In the genomic region with DNA sequence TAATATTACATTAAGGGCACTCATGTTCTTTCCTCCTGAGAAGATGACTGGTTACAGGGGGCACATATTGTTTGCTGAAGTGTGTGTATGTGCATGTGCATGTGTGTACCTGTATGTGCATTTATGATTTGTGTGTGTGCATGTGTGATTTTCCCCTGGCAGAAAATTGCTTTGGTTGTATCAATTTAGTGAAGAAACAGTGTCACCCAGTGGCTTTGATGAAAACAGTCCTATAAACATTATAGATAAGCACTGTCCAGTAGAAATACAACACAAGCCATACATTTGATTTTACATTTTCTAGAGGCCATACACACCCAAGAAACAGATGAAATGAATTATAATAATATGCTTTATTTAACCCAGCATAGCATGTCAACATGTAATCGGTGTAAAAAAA, we compare ENCODE assay signal across 8 cellular contexts. TPM values are rescaled to one million over a fixed set of nuclear protein-coding genes. Genes with fewer than 3 reads are reported as not detected.
DNase-seq lines count a peak whose midpoint lies in the region; ATAC-seq and TF ChIP-seq lines count a peak whose summit lies in the region.

No MANE protein-coding gene starts in this region.

- H4K20me1 ChIP-seq in DND-41 (ENCODE audit: insufficient read depth, low read length) (no peaks in the 10 kb centered on the region), MM.1S (ENCODE audit: insufficient read depth, low read length) (no peaks in the 10 kb centered on the region)

- no peaks in the 10 kb centered on the region for H3K36me3 ChIP-seq in DND-41 (ENCODE audit: insufficient read depth, low read length)
- no peaks in the 10 kb centered on the region for H3K36me3 ChIP-seq in MM.1S (replicated peaks; ENCODE audit: insufficient read depth, low read length)

- peaks cover 6% of the 10 kb centered on the region for H3K4me1 Mint-ChIP-seq in nephron
- H3K4me1 Mint-ChIP-seq in stimulated activated naive B cell treated with anti-CD40 and anti-IgM and Interleukin-4, amounts not matched to agents 10 μg/mL and 1 μg/mL and 100 μg/mL, for 72 hours = no peaks in the 10 kb centered on the region
- H3K4me1 Mint-ChIP-seq in activated T-helper 17 cell treated with anti-CD3 and anti-CD28 coated beads, Interleukin-2, amount 50 U/mL, for 72 hours = no peaks in the 10 kb centered on the region

- H3F3A ChIP-seq in MM.1S (ENCODE audit: insufficient read depth, low read length) = no peaks in the 10 kb centered on the region

- ATAC-seq in DND-41 (ENCODE audit: insufficient read depth, low read depth) = no peak
- no peak for ATAC-seq in stimulated activated naive B cell treated with anti-CD40 and anti-IgM and Interleukin-4, amounts not matched to agents 10 μg/mL and 1 μg/mL and 100 μg/mL, for 72 hours (replicated peaks)
- ATAC-seq in activated T-helper 17 cell treated with anti-CD3 and anti-CD28 coated beads, Interleukin-2, amount 50 U/mL, for 72 hours (replicated peaks) = no peak

- no peaks in the 10 kb centered on the region for H3K36me3 Mint-ChIP-seq in nephron (ENCODE audit: low read depth)
- H3K36me3 Mint-ChIP-seq in stimulated activated naive B cell treated with anti-CD40 and anti-IgM and Interleukin-4, amounts not matched to agents 10 μg/mL and 1 μg/mL and 100 μg/mL, for 72 hours = no peaks in the 10 kb centered on the region
- no peaks in the 10 kb centered on the region for H3K36me3 Mint-ChIP-seq in activated T-helper 17 cell treated with anti-CD3 and anti-CD28 coated beads, Interleukin-2, amount 50 U/mL, for 72 hours (ENCODE audit: low read depth)

- no peaks in the 10 kb centered on the region for H3K9me3 Mint-ChIP-seq in nephron
- no peaks in the 10 kb centered on the region for H3K9me3 Mint-ChIP-seq in stimulated activated naive B cell treated with anti-CD40 and anti-IgM and Interleukin-4, amounts not matched to agents 10 μg/mL and 1 μg/mL and 100 μg/mL, for 72 hours
- no peaks in the 10 kb centered on the region for H3K9me3 Mint-ChIP-seq in activated T-helper 17 cell treated with anti-CD3 and anti-CD28 coated beads, Interleukin-2, amount 50 U/mL, for 72 hours

- H3K4me2 ChIP-seq in DND-41 (ENCODE audit: insufficient read depth, low read length) (no peak overlapping the region), MM.1S (ENCODE audit: low read depth, low read length) (no peak overlapping the region)

- no peaks in the 10 kb centered on the region for H3K79me2 ChIP-seq in DND-41 (ENCODE audit: insufficient read depth, low read length)
- H3K79me2 ChIP-seq in MM.1S (ENCODE audit: low read length) = no peaks in the 10 kb centered on the region

- H2AFZ ChIP-seq in DND-41 (ENCODE audit: low read depth, low read length) (no peak overlapping the region), MM.1S (ENCODE audit: low read length) (no peak overlapping the region)

- H3K27me3 ChIP-seq in DND-41 (ENCODE audit: insufficient read depth, low read length, poor library complexity) (no peaks in the 10 kb centered on the region), MM.1S (replicated peaks; ENCODE audit: insufficient read depth, low read length) (no peaks in the 10 kb centered on the region)

- DNase-seq in DND-41 (no peak), MM.1S (peak; percentile 27), dermis microvascular lymphatic vessel endothelial cell (ENCODE audit: low read depth in 2 of 2) (peak; percentile 12 to 47), superior temporal gyrus (ENCODE audit: extremely low spot score) (no peak), HK-2 (ENCODE audit: unreplicated experiment) (no peak)
- DNase-seq in stimulated activated naive B cell treated with anti-CD40 and anti-IgM and Interleukin-4, amounts not matched to agents 10 μg/mL and 1 μg/mL and 100 μg/mL, for 72 hours = no peak

- no peaks in the 10 kb centered on the region for H3K4me1 ChIP-seq in DND-41 (ENCODE audit: insufficient read depth, low read length)
- H3K4me1 ChIP-seq in MM.1S (ENCODE audit: low read length) = no peaks in the 10 kb centered on the region

- H3K9ac ChIP-seq in DND-41 (ENCODE audit: low read depth, low read length) (no peak overlapping the region), MM.1S (ENCODE audit: low read length) (no peak overlapping the region)

- H3K9me2 ChIP-seq in MM.1S (replicated peaks; ENCODE audit: insufficient read depth, low read length) = no peaks in the 10 kb centered on the region

- no peak overlapping the region for H3K4me3 Mint-ChIP-seq in nephron
- no peak overlapping the region for H3K4me3 Mint-ChIP-seq in stimulated activated naive B cell treated with anti-CD40 and anti-IgM and Interleukin-4, amounts not matched to agents 10 μg/mL and 1 μg/mL and 100 μg/mL, for 72 hours
- no peak overlapping the region for H3K4me3 Mint-ChIP-seq in activated T-helper 17 cell treated with anti-CD3 and anti-CD28 coated beads, Interleukin-2, amount 50 U/mL, for 72 hours

- H3K4me3 ChIP-seq in DND-41 (ENCODE audit: low read depth in 1 of 2, low read length in 2 of 2) (no peak overlapping the region), MM.1S (ENCODE audit: low read length) (no peak overlapping the region)

- peaks cover 13% of the 10 kb centered on the region for H3K27me3 Mint-ChIP-seq in nephron (ENCODE audit: low read depth)
- H3K27me3 Mint-ChIP-seq in stimulated activated naive B cell treated with anti-CD40 and anti-IgM and Interleukin-4, amounts not matched to agents 10 μg/mL and 1 μg/mL and 100 μg/mL, for 72 hours = peaks cover 4 to 12% of the 10 kb centered on the region in 2 donors
- H3K27me3 Mint-ChIP-seq in activated T-helper 17 cell treated with anti-CD3 and anti-CD28 coated beads, Interleukin-2, amount 50 U/mL, for 72 hours = peaks cover 21% of the 10 kb centered on the region

- H3K27ac ChIP-seq in DND-41 (ENCODE audit: low read length) = no peak overlapping the region
- no peak overlapping the region for H3K27ac ChIP-seq in MM.1S (ENCODE audit: low read length)

- TF ChIP-seq CTCF in DND-41 (IDR thresholded peaks at IDR 0.05; ENCODE audit: borderline replicate concordance, extremely low read depth, low read length, poor library complexity, severe bottlenecking) (peak; percentile 43), MM.1S (IDR thresholded peaks at IDR 0.05; ENCODE audit: low read length) (peak; percentile 43), nephron (IDR thresholded peaks at IDR 0.05; ENCODE audit: unreplicated experiment in 3 of 3) (peak; percentile 41 to 55 (median 46))

- no peaks in the 10 kb centered on the region for H3K9me3 ChIP-seq in DND-41 (ENCODE audit: insufficient read depth, low read length, severe bottlenecking)
- H3K9me3 ChIP-seq in MM.1S (replicated peaks; ENCODE audit: insufficient read depth, low read length) = no peaks in the 10 kb centered on the region

- H3K27ac Mint-ChIP-seq in nephron = no peak overlapping the region
- H3K27ac Mint-ChIP-seq in stimulated activated naive B cell treated with anti-CD40 and anti-IgM and Interleukin-4, amounts not matched to agents 10 μg/mL and 1 μg/mL and 100 μg/mL, for 72 hours = no peak overlapping the region
- no peak overlapping the region for H3K27ac Mint-ChIP-seq in activated T-helper 17 cell treated with anti-CD3 and anti-CD28 coated beads, Interleukin-2, amount 50 U/mL, for 72 hours

RNA-seq across cellular contexts. Expression of a gene that starts 8.6 kb away (rescaled TPM):
- 0.39 and 0.51 TPM in 2 replicates for total RNA-seq in dermis microvascular lymphatic vessel endothelial cell
- not detected for total RNA-seq in activated T-helper 17 cell treated with anti-CD3 and anti-CD28 coated beads, Interleukin-2, amount 50 U/mL, for 72 hours

Comparison
In these comparisons a context has a peak if more than half of its experiments do, and no peak if none do; other contexts are left out.
1. DNase-seq: peak in MM.1S (single experiment) and dermis microvascular lymphatic vessel endothelial cell (2 of 2); none in DND-41 (single experiment), superior temporal gyrus (single experiment), HK-2 (single experiment) and stimulated activated naive B cell treated with anti-CD40 and anti-IgM and Interleukin-4, amounts not matched to agents 10 μg/mL and 1 μg/mL and 100 μg/mL, for 72 hours (single experiment).
2. Peak in every context shown above with its lines, with median percentiles within 50 percentile points of each other: CTCF ChIP-seq.